ENCODE assay signal across 31 cellular contexts in the genomic region with DNA sequence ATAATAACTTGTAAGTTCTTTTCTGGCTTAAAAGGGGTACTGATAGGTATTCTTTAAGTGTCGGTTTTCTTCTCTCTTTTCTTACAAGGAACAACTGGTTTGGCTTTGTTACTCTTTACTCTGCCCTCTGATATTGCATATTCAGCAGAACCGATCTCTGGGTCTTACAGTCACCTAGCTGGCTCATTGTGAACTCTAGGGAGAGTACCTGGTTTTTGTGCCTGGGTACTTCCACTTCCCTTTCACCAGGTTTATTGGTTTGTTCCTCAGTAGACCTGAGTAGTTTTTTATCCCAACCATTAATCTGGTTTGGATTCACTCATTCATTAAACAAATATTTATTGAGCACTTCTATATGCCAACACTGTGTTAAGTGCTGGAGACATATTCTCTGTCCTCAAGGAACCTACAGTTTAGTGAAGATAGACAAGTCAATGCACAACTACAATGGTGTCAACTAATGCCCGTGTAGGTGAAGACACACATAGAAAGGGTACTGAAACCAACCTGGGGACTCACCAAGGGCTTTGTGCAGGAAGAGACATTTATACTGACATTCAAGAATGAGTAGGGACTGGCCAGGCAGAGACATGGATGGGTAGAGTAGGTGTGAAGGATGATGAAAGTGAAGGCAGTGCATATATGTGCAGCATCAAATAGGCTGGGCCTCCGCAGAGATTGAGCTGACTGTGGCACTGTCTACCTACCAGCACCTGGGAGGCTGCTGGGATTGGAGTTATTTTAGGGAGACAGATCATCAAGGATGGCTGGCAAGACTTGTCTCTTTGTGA.
"Had no signal": no experiment of that assay in that cellular context is flagged by ENCODE, and none has a peak within 500 bp of the region (broad histone marks: within the 10 kb centered on the region; RNA-seq: fewer than 3 reads in every experiment).

No MANE protein-coding gene starts in this region.

- ATAC-seq: activated CD4-positive, alpha-beta T cell treated with anti-CD3 and anti-CD28 coated beads for 36 hours; activated naive CD4-positive, alpha-beta T cell treated with anti-CD3 and anti-CD28 coated beads, Interleukin-2, amount 50 U/mL, for 72 hours; activated T-cell treated with anti-CD3 and anti-CD28 coated beads, Interleukin-2, amount 50 U/mL, for 72 hours; body of pancreas; effector memory CD8-positive, alpha-beta T cell; foreskin keratinocyte; gastrocnemius medialis; heart left ventricle had no signal

- H3K36me3 ChIP-seq: adrenal gland, esophagus muscularis mucosa, gastrocnemius medialis, heart left ventricle had no signal

- H3K4me1 Mint-ChIP-seq: activated CD4-positive, alpha-beta memory T cell treated with anti-CD3 and anti-CD28 coated beads, Interleukin-2, amount 10 ng/mL, durations not matched to agents 7 days and 5 days; activated CD4-positive, alpha-beta T cell treated with anti-CD3 and anti-CD28 coated beads for 36 hours; activated CD4-positive, alpha-beta T cell treated with anti-CD3 and anti-CD28 coated beads, Interleukin-2, amount 10 ng/mL, durations not matched to agents 24 days and 14 days; activated naive CD4-positive, alpha-beta T cell treated with anti-CD3 and anti-CD28 coated beads, Interleukin-2, amount 10 ng/mL, durations not matched to agents 7 days and 5 days had no signal

- H3K9me3 ChIP-seq: adrenal gland, body of pancreas, gastrocnemius medialis had no signal

- DNase-seq: activated CD4-positive, alpha-beta memory T cell treated with anti-CD3 and anti-CD28 coated beads, Interleukin-2, amount 10 ng/mL, durations not matched to agents 7 days and 5 days; activated CD4-positive, alpha-beta T cell treated with anti-CD3 and anti-CD28 coated beads for 36 hours; activated CD4-positive, alpha-beta T cell treated with anti-CD3 and anti-CD28 coated beads, Interleukin-2, amount 10 ng/mL, durations not matched to agents 24 days and 14 days; activated CD4-positive, alpha-beta T cell treated with anti-CD3 and anti-CD28 coated beads, Interleukin-2, amount 50 U/mL, for 4 hours; activated CD4-positive, CD25-positive, alpha-beta regulatory T cell; activated CD4-positive, CD25-positive, alpha-beta regulatory T cell treated with anti-CD3 and anti-CD28 coated beads, Interleukin-2, amount 50 U/mL, for 72 hours; activated CD8-positive, alpha-beta memory T cell treated with anti-CD3 and anti-CD28 coated beads, Interleukin-2, amount 50 U/mL, for 48 hours; activated gamma-delta T cell; activated naive CD4-positive, alpha-beta T cell; activated naive CD4-positive, alpha-beta T cell treated with anti-CD3 and anti-CD28 coated beads, Interleukin-2, amount 10 ng/mL, durations not matched to agents 7 days and 5 days; activated T-cell treated with anti-CD3 and anti-CD28 coated beads for 4 hours; activated T-cell treated with anti-CD3 and anti-CD28 coated beads, Interleukin-2, amount 50 U/mL, for 24 hours; activated T-cell treated with anti-CD3 and anti-CD28 coated beads, Interleukin-2, amount 50 U/mL, for 72 hours; adrenal gland; amygdala; aorta; body of pancreas; caudate nucleus; cortex of kidney; dermis blood vessel endothelial cell; effector CD4-positive, alpha-beta T cell; effector memory CD8-positive, alpha-beta T cell; erythroblast; foreskin keratinocyte; gastrocnemius medialis; glutamatergic neuron; heart left ventricle; T-helper 2 cell had no signal

- H3K27me3 Mint-ChIP-seq: activated CD4-positive, alpha-beta memory T cell treated with anti-CD3 and anti-CD28 coated beads, Interleukin-2, amount 10 ng/mL, durations not matched to agents 7 days and 5 days; activated CD4-positive, alpha-beta T cell treated with anti-CD3 and anti-CD28 coated beads for 36 hours; activated naive CD4-positive, alpha-beta T cell treated with anti-CD3 and anti-CD28 coated beads, Interleukin-2, amount 10 ng/mL, durations not matched to agents 7 days and 5 days; activated T-cell treated with anti-CD3 and anti-CD28 coated beads, Interleukin-2, amount 50 U/mL, for 24 hours; effector memory CD8-positive, alpha-beta T cell had no signal

- H3K4me1 ChIP-seq: foreskin keratinocyte had no signal

- H3K27ac Mint-ChIP-seq: activated CD4-positive, alpha-beta memory T cell treated with anti-CD3 and anti-CD28 coated beads, Interleukin-2, amount 10 ng/mL, durations not matched to agents 7 days and 5 days; activated CD4-positive, alpha-beta T cell treated with anti-CD3 and anti-CD28 coated beads for 36 hours; activated CD4-positive, alpha-beta T cell treated with anti-CD3 and anti-CD28 coated beads, Interleukin-2, amount 10 ng/mL, durations not matched to agents 24 days and 14 days; activated naive CD4-positive, alpha-beta T cell treated with anti-CD3 and anti-CD28 coated beads, Interleukin-2, amount 10 ng/mL, durations not matched to agents 7 days and 5 days; activated naive CD4-positive, alpha-beta T cell treated with anti-CD3 and anti-CD28 coated beads, Interleukin-2, amount 50 U/mL, for 72 hours; activated T-cell treated with anti-CD3 and anti-CD28 coated beads, Interleukin-2, amount 50 U/mL, for 24 hours; activated T-cell treated with anti-CD3 and anti-CD28 coated beads, Interleukin-2, amount 50 U/mL, for 72 hours; effector memory CD8-positive, alpha-beta T cell had no signal

- H3K9me3 Mint-ChIP-seq: activated CD4-positive, alpha-beta memory T cell treated with anti-CD3 and anti-CD28 coated beads, Interleukin-2, amount 10 ng/mL, durations not matched to agents 7 days and 5 days had no signal

- FAIRE-seq: colon had no signal

- H3K27me3 ChIP-seq: adrenal gland, body of pancreas, esophagus muscularis mucosa, gastrocnemius medialis, heart left ventricle had no signal

- H3K36me3 Mint-ChIP-seq: activated naive CD4-positive, alpha-beta T cell treated with anti-CD3 and anti-CD28 coated beads, Interleukin-2, amount 10 ng/mL, durations not matched to agents 7 days and 5 days; activated naive CD4-positive, alpha-beta T cell treated with anti-CD3 and anti-CD28 coated beads, Interleukin-2, amount 50 U/mL, for 72 hours had no signal

- H3K4me3 ChIP-seq: adrenal gland, body of pancreas, esophagus muscularis mucosa, gastrocnemius medialis, heart left ventricle had no signal

- H3K4me3 Mint-ChIP-seq: activated CD4-positive, alpha-beta memory T cell treated with anti-CD3 and anti-CD28 coated beads, Interleukin-2, amount 10 ng/mL, durations not matched to agents 7 days and 5 days; activated CD4-positive, alpha-beta T cell treated with anti-CD3 and anti-CD28 coated beads for 36 hours; activated CD4-positive, alpha-beta T cell treated with anti-CD3 and anti-CD28 coated beads, Interleukin-2, amount 10 ng/mL, durations not matched to agents 24 days and 14 days; activated naive CD4-positive, alpha-beta T cell treated with anti-CD3 and anti-CD28 coated beads, Interleukin-2, amount 10 ng/mL, durations not matched to agents 7 days and 5 days; activated T-cell treated with anti-CD3 and anti-CD28 coated beads, Interleukin-2, amount 50 U/mL, for 24 hours; activated T-cell treated with anti-CD3 and anti-CD28 coated beads, Interleukin-2, amount 50 U/mL, for 72 hours; effector memory CD8-positive, alpha-beta T cell had no signal

- H3K27ac ChIP-seq: adrenal gland, body of pancreas, foreskin keratinocyte had no signal
